ENCODE assay signal across 1 cellular context in the genomic region with DNA sequence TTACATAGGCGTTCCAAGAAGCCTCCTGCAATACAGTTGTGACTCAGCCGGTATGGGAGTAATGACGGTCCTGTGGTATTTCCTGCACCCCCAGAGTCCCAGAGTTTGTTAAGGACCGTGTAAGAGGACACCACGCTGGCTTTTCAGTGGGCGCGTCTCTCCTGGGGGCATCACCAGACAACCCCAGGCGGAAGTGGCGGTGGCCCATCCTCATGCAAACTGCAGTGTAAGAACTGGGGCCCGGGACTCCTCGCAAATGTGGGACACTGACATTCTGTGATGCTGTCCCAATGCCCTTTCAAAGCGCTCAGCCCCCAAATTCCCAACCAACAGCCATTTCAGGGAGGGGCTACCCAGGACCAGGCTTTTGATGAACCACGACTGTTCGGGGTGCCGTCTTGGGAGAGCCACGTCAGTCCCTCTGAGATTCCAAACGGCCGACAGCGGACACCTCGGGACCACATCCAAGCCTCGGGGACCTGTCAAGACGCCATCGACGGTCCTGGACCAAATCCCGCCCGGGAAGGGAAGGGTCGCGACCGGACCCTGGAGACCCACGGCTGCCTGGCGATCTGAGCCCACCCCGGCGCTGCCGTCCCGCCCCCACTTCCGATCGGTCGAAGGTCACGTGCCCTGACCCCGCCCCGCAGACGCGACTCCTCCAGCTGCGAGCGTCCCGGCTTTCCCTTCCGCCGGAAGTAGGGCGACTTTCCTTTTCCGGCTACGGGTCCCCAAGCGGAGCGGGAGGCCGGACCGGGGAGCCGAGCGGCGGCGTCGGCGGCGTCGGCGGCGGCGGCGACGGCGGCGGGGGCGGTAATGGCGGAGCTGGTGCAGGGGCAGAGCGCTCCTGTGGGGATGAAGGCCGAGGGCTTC.
TF ChIP-seq lines count a peak whose summit lies in the region.

A gene with protein sequence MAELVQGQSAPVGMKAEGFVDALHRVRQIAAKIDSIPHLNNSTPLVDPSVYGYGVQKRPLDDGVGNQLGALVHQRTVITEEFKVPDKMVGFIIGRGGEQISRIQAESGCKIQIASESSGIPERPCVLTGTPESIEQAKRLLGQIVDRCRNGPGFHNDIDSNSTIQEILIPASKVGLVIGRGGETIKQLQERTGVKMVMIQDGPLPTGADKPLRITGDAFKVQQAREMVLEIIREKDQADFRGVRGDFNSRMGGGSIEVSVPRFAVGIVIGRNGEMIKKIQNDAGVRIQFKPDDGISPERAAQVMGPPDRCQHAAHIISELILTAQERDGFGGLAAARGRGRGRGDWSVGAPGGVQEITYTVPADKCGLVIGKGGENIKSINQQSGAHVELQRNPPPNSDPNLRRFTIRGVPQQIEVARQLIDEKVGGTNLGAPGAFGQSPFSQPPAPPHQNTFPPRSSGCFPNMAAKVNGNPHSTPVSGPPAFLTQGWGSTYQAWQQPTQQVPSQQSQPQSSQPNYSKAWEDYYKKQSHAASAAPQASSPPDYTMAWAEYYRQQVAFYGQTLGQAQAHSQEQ (plus strand): TSS at position 713 of the 873 bp plus-strand sequence. CDS start 104 bp downstream, at position 817.

TF ChIP-seq in WTC11, 78 proteins besides CTCF, POLR2A, EP300 and RAD21 (continued from another document and continues in another):
- TF ChIP-seq, protein P1, sequence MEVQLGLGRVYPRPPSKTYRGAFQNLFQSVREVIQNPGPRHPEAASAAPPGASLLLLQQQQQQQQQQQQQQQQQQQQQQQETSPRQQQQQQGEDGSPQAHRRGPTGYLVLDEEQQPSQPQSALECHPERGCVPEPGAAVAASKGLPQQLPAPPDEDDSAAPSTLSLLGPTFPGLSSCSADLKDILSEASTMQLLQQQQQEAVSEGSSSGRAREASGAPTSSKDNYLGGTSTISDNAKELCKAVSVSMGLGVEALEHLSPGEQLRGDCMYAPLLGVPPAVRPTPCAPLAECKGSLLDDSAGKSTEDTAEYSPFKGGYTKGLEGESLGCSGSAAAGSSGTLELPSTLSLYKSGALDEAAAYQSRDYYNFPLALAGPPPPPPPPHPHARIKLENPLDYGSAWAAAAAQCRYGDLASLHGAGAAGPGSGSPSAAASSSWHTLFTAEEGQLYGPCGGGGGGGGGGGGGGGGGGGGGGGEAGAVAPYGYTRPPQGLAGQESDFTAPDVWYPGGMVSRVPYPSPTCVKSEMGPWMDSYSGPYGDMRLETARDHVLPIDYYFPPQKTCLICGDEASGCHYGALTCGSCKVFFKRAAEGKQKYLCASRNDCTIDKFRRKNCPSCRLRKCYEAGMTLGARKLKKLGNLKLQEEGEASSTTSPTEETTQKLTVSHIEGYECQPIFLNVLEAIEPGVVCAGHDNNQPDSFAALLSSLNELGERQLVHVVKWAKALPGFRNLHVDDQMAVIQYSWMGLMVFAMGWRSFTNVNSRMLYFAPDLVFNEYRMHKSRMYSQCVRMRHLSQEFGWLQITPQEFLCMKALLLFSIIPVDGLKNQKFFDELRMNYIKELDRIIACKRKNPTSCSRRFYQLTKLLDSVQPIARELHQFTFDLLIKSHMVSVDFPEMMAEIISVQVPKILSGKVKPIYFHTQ (CRISPR knock-in tag; IDR thresholded peaks at IDR 0.05), result no peak
- TF ChIP-seq, protein P2, sequence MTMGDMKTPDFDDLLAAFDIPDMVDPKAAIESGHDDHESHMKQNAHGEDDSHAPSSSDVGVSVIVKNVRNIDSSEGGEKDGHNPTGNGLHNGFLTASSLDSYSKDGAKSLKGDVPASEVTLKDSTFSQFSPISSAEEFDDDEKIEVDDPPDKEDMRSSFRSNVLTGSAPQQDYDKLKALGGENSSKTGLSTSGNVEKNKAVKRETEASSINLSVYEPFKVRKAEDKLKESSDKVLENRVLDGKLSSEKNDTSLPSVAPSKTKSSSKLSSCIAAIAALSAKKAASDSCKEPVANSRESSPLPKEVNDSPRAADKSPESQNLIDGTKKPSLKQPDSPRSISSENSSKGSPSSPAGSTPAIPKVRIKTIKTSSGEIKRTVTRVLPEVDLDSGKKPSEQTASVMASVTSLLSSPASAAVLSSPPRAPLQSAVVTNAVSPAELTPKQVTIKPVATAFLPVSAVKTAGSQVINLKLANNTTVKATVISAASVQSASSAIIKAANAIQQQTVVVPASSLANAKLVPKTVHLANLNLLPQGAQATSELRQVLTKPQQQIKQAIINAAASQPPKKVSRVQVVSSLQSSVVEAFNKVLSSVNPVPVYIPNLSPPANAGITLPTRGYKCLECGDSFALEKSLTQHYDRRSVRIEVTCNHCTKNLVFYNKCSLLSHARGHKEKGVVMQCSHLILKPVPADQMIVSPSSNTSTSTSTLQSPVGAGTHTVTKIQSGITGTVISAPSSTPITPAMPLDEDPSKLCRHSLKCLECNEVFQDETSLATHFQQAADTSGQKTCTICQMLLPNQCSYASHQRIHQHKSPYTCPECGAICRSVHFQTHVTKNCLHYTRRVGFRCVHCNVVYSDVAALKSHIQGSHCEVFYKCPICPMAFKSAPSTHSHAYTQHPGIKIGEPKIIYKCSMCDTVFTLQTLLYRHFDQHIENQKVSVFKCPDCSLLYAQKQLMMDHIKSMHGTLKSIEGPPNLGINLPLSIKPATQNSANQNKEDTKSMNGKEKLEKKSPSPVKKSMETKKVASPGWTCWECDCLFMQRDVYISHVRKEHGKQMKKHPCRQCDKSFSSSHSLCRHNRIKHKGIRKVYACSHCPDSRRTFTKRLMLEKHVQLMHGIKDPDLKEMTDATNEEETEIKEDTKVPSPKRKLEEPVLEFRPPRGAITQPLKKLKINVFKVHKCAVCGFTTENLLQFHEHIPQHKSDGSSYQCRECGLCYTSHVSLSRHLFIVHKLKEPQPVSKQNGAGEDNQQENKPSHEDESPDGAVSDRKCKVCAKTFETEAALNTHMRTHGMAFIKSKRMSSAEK (CRISPR knock-in tag; IDR thresholded peaks at IDR 0.05; ENCODE audit: borderline replicate concordance), result no peak
- TF ChIP-seq ETV6 (CRISPR knock-in tag; IDR thresholded peaks at IDR 0.05) (peak; percentile 88), NR1H2 (CRISPR knock-in tag; IDR thresholded peaks at IDR 0.05) (no peak), MXD4 (CRISPR knock-in tag; IDR thresholded peaks at IDR 0.05; ENCODE audit: borderline replicate concordance) (no peak), ATF1 (CRISPR knock-in tag; IDR thresholded peaks at IDR 0.05) (no peak), ZNF416 (CRISPR knock-in tag; IDR thresholded peaks at IDR 0.05) (no peak), GTF2I (CRISPR knock-in tag; conservative IDR thresholded peaks at IDR 0.05) (no peak), ZNF263 (CRISPR knock-in tag; IDR thresholded peaks at IDR 0.05; ENCODE audit: low read depth) (no peak), ZBTB21 (CRISPR knock-in tag; IDR thresholded peaks at IDR 0.05; ENCODE audit: borderline replicate concordance) (no peak), SMAD3 (CRISPR knock-in tag; IDR thresholded peaks at IDR 0.05; ENCODE audit: borderline replicate concordance) (no peak; the same call in 1 of the 2 replicates), ZNF317 (CRISPR knock-in tag; IDR thresholded peaks at IDR 0.05; ENCODE audit: borderline replicate concordance, low read depth) (no peak), ZNF121 (CRISPR knock-in tag; IDR thresholded peaks at IDR 0.05) (no peak), FOXJ3 (CRISPR knock-in tag; IDR thresholded peaks at IDR 0.05; ENCODE audit: borderline replicate concordance) (no peak), MYBL2 (CRISPR knock-in tag; IDR thresholded peaks at IDR 0.05) (no peak), OVOL2 (CRISPR knock-in tag; IDR thresholded peaks at IDR 0.05; ENCODE audit: borderline replicate concordance) (no peak), TCF7 (CRISPR knock-in tag; IDR thresholded peaks at IDR 0.05; ENCODE audit: low read depth) (peak; percentile 63; the same call in 1 of the 2 replicates), SMAD4 (CRISPR knock-in tag; IDR thresholded peaks at IDR 0.05) (no peak), NR3C1 (CRISPR knock-in tag; conservative IDR thresholded peaks at IDR 0.05; ENCODE audit: low read depth) (no peak), PRRX2 (CRISPR knock-in tag; IDR thresholded peaks at IDR 0.05) (no peak), ZNF423 (CRISPR knock-in tag; IDR thresholded peaks at IDR 0.05) (no peak), SP1 (CRISPR knock-in tag; conservative IDR thresholded peaks at IDR 0.05) (peak; percentile 93), ZNF232 (CRISPR knock-in tag; IDR thresholded peaks at IDR 0.05) (0 out of 2 replicates have a peak, but pooled peaks have one; percentile 66), RELA (CRISPR knock-in tag; IDR thresholded peaks at IDR 0.05; ENCODE audit: borderline replicate concordance) (peak; percentile 25; the same call in 1 of the 2 replicates), ELF4 (CRISPR knock-in tag; IDR thresholded peaks at IDR 0.05; ENCODE audit: low read depth) (no peak)
- TF ChIP-seq, protein P3, sequence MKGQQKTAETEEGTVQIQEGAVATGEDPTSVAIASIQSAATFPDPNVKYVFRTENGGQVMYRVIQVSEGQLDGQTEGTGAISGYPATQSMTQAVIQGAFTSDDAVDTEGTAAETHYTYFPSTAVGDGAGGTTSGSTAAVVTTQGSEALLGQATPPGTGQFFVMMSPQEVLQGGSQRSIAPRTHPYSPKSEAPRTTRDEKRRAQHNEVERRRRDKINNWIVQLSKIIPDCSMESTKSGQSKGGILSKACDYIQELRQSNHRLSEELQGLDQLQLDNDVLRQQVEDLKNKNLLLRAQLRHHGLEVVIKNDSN (CRISPR knock-in tag; IDR thresholded peaks at IDR 0.05), result peak; percentile 98
- TF ChIP-seq, protein P4, sequence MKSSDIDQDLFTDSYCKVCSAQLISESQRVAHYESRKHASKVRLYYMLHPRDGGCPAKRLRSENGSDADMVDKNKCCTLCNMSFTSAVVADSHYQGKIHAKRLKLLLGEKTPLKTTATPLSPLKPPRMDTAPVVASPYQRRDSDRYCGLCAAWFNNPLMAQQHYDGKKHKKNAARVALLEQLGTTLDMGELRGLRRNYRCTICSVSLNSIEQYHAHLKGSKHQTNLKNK (CRISPR knock-in tag; IDR thresholded peaks at IDR 0.05), result no peak
- TF ChIP-seq, protein P5, sequence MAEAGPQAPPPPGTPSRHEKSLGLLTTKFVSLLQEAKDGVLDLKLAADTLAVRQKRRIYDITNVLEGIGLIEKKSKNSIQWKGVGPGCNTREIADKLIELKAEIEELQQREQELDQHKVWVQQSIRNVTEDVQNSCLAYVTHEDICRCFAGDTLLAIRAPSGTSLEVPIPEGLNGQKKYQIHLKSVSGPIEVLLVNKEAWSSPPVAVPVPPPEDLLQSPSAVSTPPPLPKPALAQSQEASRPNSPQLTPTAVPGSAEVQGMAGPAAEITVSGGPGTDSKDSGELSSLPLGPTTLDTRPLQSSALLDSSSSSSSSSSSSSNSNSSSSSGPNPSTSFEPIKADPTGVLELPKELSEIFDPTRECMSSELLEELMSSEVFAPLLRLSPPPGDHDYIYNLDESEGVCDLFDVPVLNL (CRISPR knock-in tag; IDR thresholded peaks at IDR 0.05; ENCODE audit: borderline replicate concordance, low read depth), result no peak
- TF ChIP-seq, protein P6, sequence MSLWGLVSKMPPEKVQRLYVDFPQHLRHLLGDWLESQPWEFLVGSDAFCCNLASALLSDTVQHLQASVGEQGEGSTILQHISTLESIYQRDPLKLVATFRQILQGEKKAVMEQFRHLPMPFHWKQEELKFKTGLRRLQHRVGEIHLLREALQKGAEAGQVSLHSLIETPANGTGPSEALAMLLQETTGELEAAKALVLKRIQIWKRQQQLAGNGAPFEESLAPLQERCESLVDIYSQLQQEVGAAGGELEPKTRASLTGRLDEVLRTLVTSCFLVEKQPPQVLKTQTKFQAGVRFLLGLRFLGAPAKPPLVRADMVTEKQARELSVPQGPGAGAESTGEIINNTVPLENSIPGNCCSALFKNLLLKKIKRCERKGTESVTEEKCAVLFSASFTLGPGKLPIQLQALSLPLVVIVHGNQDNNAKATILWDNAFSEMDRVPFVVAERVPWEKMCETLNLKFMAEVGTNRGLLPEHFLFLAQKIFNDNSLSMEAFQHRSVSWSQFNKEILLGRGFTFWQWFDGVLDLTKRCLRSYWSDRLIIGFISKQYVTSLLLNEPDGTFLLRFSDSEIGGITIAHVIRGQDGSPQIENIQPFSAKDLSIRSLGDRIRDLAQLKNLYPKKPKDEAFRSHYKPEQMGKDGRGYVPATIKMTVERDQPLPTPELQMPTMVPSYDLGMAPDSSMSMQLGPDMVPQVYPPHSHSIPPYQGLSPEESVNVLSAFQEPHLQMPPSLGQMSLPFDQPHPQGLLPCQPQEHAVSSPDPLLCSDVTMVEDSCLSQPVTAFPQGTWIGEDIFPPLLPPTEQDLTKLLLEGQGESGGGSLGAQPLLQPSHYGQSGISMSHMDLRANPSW (CRISPR knock-in tag; conservative IDR thresholded peaks at IDR 0.05; ENCODE audit: low read depth), result 0 out of 2 replicates have a peak, but pooled peaks have one; percentile 58
- TF ChIP-seq, protein P7, sequence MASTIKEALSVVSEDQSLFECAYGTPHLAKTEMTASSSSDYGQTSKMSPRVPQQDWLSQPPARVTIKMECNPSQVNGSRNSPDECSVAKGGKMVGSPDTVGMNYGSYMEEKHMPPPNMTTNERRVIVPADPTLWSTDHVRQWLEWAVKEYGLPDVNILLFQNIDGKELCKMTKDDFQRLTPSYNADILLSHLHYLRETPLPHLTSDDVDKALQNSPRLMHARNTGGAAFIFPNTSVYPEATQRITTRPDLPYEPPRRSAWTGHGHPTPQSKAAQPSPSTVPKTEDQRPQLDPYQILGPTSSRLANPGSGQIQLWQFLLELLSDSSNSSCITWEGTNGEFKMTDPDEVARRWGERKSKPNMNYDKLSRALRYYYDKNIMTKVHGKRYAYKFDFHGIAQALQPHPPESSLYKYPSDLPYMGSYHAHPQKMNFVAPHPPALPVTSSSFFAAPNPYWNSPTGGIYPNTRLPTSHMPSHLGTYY (CRISPR knock-in tag; IDR thresholded peaks at IDR 0.05), result no peak
- TF ChIP-seq, protein P8, sequence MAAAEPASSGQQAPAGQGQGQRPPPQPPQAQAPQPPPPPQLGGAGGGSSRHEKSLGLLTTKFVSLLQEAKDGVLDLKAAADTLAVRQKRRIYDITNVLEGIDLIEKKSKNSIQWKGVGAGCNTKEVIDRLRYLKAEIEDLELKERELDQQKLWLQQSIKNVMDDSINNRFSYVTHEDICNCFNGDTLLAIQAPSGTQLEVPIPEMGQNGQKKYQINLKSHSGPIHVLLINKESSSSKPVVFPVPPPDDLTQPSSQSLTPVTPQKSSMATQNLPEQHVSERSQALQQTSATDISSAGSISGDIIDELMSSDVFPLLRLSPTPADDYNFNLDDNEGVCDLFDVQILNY (CRISPR knock-in tag; IDR thresholded peaks at IDR 0.05), result peak; percentile 65; the same call in 1 of the 2 replicates
- TF ChIP-seq, protein P9, sequence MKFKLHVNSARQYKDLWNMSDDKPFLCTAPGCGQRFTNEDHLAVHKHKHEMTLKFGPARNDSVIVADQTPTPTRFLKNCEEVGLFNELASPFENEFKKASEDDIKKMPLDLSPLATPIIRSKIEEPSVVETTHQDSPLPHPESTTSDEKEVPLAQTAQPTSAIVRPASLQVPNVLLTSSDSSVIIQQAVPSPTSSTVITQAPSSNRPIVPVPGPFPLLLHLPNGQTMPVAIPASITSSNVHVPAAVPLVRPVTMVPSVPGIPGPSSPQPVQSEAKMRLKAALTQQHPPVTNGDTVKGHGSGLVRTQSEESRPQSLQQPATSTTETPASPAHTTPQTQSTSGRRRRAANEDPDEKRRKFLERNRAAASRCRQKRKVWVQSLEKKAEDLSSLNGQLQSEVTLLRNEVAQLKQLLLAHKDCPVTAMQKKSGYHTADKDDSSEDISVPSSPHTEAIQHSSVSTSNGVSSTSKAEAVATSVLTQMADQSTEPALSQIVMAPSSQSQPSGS (CRISPR knock-in tag; IDR thresholded peaks at IDR 0.05; ENCODE audit: borderline replicate concordance, low read depth), result no peak
- TF ChIP-seq, protein P10, sequence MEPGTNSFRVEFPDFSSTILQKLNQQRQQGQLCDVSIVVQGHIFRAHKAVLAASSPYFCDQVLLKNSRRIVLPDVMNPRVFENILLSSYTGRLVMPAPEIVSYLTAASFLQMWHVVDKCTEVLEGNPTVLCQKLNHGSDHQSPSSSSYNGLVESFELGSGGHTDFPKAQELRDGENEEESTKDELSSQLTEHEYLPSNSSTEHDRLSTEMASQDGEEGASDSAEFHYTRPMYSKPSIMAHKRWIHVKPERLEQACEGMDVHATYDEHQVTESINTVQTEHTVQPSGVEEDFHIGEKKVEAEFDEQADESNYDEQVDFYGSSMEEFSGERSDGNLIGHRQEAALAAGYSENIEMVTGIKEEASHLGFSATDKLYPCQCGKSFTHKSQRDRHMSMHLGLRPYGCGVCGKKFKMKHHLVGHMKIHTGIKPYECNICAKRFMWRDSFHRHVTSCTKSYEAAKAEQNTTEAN (CRISPR knock-in tag; IDR thresholded peaks at IDR 0.05), result no peak
